Comparison of ENCODE assay signal across 16 cellular contexts in genomic region chr6:163327936-163328335, GRCh38.
A peak's percentile ranks its signal among the peaks of the same experiment; 100 is the strongest.
DNase-seq lines count a peak whose midpoint lies in the region; ATAC-seq and TF ChIP-seq lines count a peak whose summit lies in the region.
"Had no signal": no experiment of that assay in that cellular context is flagged by ENCODE, and none has a peak within 500 bp of the region (broad histone marks: within the 10 kb centered on the region; RNA-seq: fewer than 3 reads in every experiment).

No MANE protein-coding gene starts in this region.

- H3K27me3 Mint-ChIP-seq in endodermal cell (ENCODE audit: insufficient read depth), result no peaks in the 10 kb centered on the region

- H3K27me3 ChIP-seq in endodermal cell (ENCODE audit: control insufficient read depth, insufficient read depth, low read length, poor library complexity, severe bottlenecking) (no peaks in the 10 kb centered on the region), Peyer's patch (no peaks in the 10 kb centered on the region)
- H3K27me3 ChIP-seq: MG63 had no signal

- DNase-seq in AG10803 (ENCODE audit: low read depth) (peak; percentile 23), NCI-H82 (lab: John Stamatoyannopoulos, UW) (peak; percentile 60), endodermal cell (peak; percentile 64), mesenteric fat pad (ENCODE audit: low spot score) (peak; percentile 22), Peyer's patch (no peak), NCI-H345 treated with DMSO at 0.1 percent for 48 hours (lab: John Stamatoyannopoulos, UW; ENCODE audit: unreplicated experiment) (no peak)
- DNase-seq: KG1, MG63, NCI-H1092 treated with DMSO at 0.1 percent for 48 hours, NCI-H1694 treated with DMSO at 0.1 percent for 48 hours, NCI-H446 treated with DMSO at 0.1 percent for 48 hours, NCI-H748 treated with DMSO at 0.1 percent for 48 hours had no signal

- H3K9me3 Mint-ChIP-seq in endodermal cell, result peaks cover 9% of the 10 kb centered on the region

- peaks cover 6% of the 10 kb centered on the region for H3K9me3 ChIP-seq in endodermal cell (ENCODE audit: control insufficient read depth, low read length)
- H3K9me3 ChIP-seq in Peyer's patch, result no peaks in the 10 kb centered on the region
- H3K9me3 ChIP-seq: Caco-2, MG63 had no signal

- peaks cover 14% of the 10 kb centered on the region for H3K4me1 Mint-ChIP-seq in endodermal cell

- WGBS in endodermal cell (ENCODE audit: insufficient coverage in 1 of 2, insufficient read length in 1 of 2), 2 experiments, result 68 to 78% methylated on average over 4 to 8 of the region's 8 CpGs

- H3K4me1 ChIP-seq in endodermal cell (ENCODE audit: control insufficient read depth, insufficient read depth, low read length) (peaks cover 8% of the 10 kb centered on the region), Peyer's patch (no peaks in the 10 kb centered on the region)

- no peak overlapping the region for H3K27ac Mint-ChIP-seq in endodermal cell

- TF ChIP-seq CTCF in AG10803 (conservative IDR thresholded peaks at IDR 0.05; ENCODE audit: low read length) (no peak), endodermal cell (conservative IDR thresholded peaks at IDR 0.05) (no peak), Peyer's patch (IDR thresholded peaks at IDR 0.05) (no peak)

- no peak overlapping the region for H3K4me3 Mint-ChIP-seq in endodermal cell

- H3K4me3 ChIP-seq in AG10803 (ENCODE audit: low read length) (no peak overlapping the region), endodermal cell (ENCODE audit: low read length) (no peak overlapping the region), Peyer's patch (no peak overlapping the region)
- H3K4me3 ChIP-seq: GM12878, MG63 had no signal

- H3K36me3 ChIP-seq in endodermal cell (ENCODE audit: control insufficient read depth, insufficient read depth, low read length) (no peaks in the 10 kb centered on the region), Peyer's patch (no peaks in the 10 kb centered on the region)
- H3K36me3 ChIP-seq: MG63 had no signal

- TF ChIP-seq POLR2A in Peyer's patch (IDR thresholded peaks at IDR 0.05), result no peak

- no peaks in the 10 kb centered on the region for H3K36me3 Mint-ChIP-seq in endodermal cell (ENCODE audit: low read depth)

- H3K9ac ChIP-seq in endodermal cell (ENCODE audit: extremely low read depth, low read length, poor library complexity, severe bottlenecking), result no peak overlapping the region

- H3K27ac ChIP-seq in endodermal cell (ENCODE audit: low read depth, low read length) (no peak overlapping the region), Peyer's patch (no peak overlapping the region)

- ATAC-seq in GM21786 (IDR thresholded peaks at IDR 0.05; ENCODE audit: unreplicated experiment) (no peak), GM19351 (IDR thresholded peaks at IDR 0.05; ENCODE audit: unreplicated experiment) (no peak)
- ATAC-seq: GM12878 had no signal

Comparison
In these comparisons a context has a peak if more than half of its experiments do, and no peak if none do; other contexts are left out.
1. DNase-seq: peak in AG10803 (single experiment), NCI-H82 (single experiment), endodermal cell (single experiment) and mesenteric fat pad (single experiment); none in Peyer's patch (0 of 3) and NCI-H345 treated with DMSO at 0.1 percent for 48 hours (single experiment).